Comparison of ENCODE assay signal across 1 cellular context in genomic region chr21:33588485-33589335, GRCh38.
TF ChIP-seq lines count a peak whose summit lies in the region.

A gene with protein sequence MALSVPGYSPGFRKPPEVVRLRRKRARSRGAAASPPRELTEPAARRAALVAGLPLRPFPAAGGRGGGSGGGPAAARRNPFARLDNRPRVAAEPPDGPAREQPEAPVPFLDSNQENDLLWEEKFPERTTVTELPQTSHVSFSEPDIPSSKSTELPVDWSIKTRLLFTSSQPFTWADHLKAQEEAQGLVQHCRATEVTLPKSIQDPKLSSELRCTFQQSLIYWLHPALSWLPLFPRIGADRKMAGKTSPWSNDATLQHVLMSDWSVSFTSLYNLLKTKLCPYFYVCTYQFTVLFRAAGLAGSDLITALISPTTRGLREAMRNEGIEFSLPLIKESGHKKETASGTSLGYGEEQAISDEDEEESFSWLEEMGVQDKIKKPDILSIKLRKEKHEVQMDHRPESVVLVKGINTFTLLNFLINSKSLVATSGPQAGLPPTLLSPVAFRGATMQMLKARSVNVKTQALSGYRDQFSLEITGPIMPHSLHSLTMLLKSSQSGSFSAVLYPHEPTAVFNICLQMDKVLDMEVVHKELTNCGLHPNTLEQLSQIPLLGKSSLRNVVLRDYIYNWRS (minus strand): TSS chr21:33588684. CDS start chr21:33588641, 43 bp downstream.

TF ChIP-seq in HepG2, 621 proteins besides CTCF, POLR2A, EP300 and RAD21 (continued from another document and continues in another):
- TF ChIP-seq CEBPZ (IDR thresholded peaks at IDR 0.05; ENCODE audit: low read length): no peak
- TF ChIP-seq MIER2 (CRISPR knock-in tag; IDR thresholded peaks at IDR 0.05): no peak
- no peak for TF ChIP-seq FOXO1 (CRISPR knock-in tag; IDR thresholded peaks at IDR 0.05)
- TF ChIP-seq ZBTB1 (CRISPR knock-in tag; IDR thresholded peaks at IDR 0.05; ENCODE audit: borderline replicate concordance): no peak
- TF ChIP-seq ZNF44 (CRISPR knock-in tag; IDR thresholded peaks at IDR 0.05): no peak; the same call in 1 of the 2 replicates
- TF ChIP-seq, protein P1, sequence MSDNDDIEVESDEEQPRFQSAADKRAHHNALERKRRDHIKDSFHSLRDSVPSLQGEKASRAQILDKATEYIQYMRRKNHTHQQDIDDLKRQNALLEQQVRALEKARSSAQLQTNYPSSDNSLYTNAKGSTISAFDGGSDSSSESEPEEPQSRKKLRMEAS (IDR thresholded peaks at IDR 0.05): no peak; the same call in none of the 2 replicates
- TF ChIP-seq, protein P2, sequence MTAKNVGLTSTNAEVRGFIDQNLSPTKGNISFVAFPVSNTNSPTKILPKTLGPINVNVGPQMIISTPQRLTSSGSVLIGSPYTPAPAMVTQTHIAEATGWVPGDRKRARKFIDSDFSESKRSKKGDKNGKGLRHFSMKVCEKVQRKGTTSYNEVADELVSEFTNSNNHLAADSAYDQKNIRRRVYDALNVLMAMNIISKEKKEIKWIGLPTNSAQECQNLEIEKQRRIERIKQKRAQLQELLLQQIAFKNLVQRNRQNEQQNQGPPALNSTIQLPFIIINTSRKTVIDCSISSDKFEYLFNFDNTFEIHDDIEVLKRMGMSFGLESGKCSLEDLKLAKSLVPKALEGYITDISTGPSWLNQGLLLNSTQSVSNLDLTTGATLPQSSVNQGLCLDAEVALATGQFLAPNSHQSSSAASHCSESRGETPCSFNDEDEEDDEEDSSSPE (CRISPR knock-in tag; IDR thresholded peaks at IDR 0.05): peak; percentile 81
- no peak for TF ChIP-seq ADNP (CRISPR knock-in tag; IDR thresholded peaks at IDR 0.05)
- TF ChIP-seq MAF1 (CRISPR knock-in tag; IDR thresholded peaks at IDR 0.05; ENCODE audit: borderline replicate concordance): no peak
- TF ChIP-seq MYNN (CRISPR knock-in tag; IDR thresholded peaks at IDR 0.05; ENCODE audit: low read depth): no peak
- peak; percentile 20 for TF ChIP-seq ZNF407 (CRISPR knock-in tag; IDR thresholded peaks at IDR 0.05; ENCODE audit: not compliant biosample characterization)
- TF ChIP-seq KDM1A (CRISPR knock-in tag; IDR thresholded peaks at IDR 0.05): 0 out of 2 replicates have a peak, but pooled peaks have one; percentile 25
- TF ChIP-seq ZNF3 (CRISPR knock-in tag; IDR thresholded peaks at IDR 0.05): no peak
- peak; percentile 86 for TF ChIP-seq POLR2G (IDR thresholded peaks at IDR 0.05; ENCODE audit: low read depth, low read length)
- no peak for TF ChIP-seq RBM39 (IDR thresholded peaks at IDR 0.05; ENCODE audit: low read depth, low read length, poor library complexity, severe bottlenecking)
- TF ChIP-seq, protein P3, sequence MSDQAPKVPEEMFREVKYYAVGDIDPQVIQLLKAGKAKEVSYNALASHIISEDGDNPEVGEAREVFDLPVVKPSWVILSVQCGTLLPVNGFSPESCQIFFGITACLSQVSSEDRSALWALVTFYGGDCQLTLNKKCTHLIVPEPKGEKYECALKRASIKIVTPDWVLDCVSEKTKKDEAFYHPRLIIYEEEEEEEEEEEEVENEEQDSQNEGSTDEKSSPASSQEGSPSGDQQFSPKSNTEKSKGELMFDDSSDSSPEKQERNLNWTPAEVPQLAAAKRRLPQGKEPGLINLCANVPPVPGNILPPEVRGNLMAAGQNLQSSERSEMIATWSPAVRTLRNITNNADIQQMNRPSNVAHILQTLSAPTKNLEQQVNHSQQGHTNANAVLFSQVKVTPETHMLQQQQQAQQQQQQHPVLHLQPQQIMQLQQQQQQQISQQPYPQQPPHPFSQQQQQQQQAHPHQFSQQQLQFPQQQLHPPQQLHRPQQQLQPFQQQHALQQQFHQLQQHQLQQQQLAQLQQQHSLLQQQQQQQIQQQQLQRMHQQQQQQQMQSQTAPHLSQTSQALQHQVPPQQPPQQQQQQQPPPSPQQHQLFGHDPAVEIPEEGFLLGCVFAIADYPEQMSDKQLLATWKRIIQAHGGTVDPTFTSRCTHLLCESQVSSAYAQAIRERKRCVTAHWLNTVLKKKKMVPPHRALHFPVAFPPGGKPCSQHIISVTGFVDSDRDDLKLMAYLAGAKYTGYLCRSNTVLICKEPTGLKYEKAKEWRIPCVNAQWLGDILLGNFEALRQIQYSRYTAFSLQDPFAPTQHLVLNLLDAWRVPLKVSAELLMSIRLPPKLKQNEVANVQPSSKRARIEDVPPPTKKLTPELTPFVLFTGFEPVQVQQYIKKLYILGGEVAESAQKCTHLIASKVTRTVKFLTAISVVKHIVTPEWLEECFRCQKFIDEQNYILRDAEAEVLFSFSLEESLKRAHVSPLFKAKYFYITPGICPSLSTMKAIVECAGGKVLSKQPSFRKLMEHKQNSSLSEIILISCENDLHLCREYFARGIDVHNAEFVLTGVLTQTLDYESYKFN (CRISPR knock-in tag; conservative IDR thresholded peaks at IDR 0.05): peak; percentile 75
- no peak for TF ChIP-seq DR1 (CRISPR knock-in tag; IDR thresholded peaks at IDR 0.05)
- TF ChIP-seq SNRNP70 (IDR thresholded peaks at IDR 0.05; ENCODE audit: low read depth, low read length): no peak
- TF ChIP-seq, protein P4, sequence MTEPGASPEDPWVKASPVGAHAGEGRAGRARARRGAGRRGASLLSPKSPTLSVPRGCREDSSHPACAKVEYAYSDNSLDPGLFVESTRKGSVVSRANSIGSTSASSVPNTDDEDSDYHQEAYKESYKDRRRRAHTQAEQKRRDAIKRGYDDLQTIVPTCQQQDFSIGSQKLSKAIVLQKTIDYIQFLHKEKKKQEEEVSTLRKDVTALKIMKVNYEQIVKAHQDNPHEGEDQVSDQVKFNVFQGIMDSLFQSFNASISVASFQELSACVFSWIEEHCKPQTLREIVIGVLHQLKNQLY (CRISPR knock-in tag; IDR thresholded peaks at IDR 0.05): no peak
- TF ChIP-seq, protein P5, sequence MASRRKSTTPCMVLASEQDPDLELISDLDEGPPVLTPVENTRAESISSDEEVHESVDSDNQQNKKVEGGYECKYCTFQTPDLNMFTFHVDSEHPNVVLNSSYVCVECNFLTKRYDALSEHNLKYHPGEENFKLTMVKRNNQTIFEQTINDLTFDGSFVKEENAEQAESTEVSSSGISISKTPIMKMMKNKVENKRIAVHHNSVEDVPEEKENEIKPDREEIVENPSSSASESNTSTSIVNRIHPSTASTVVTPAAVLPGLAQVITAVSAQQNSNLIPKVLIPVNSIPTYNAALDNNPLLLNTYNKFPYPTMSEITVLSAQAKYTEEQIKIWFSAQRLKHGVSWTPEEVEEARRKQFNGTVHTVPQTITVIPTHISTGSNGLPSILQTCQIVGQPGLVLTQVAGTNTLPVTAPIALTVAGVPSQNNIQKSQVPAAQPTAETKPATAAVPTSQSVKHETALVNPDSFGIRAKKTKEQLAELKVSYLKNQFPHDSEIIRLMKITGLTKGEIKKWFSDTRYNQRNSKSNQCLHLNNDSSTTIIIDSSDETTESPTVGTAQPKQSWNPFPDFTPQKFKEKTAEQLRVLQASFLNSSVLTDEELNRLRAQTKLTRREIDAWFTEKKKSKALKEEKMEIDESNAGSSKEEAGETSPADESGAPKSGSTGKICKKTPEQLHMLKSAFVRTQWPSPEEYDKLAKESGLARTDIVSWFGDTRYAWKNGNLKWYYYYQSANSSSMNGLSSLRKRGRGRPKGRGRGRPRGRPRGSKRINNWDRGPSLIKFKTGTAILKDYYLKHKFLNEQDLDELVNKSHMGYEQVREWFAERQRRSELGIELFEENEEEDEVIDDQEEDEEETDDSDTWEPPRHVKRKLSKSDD (CRISPR knock-in tag; IDR thresholded peaks at IDR 0.05; ENCODE audit: low read depth): peak; percentile 60; the same call in 1 of the 2 replicates
- peak; percentile 50 for TF ChIP-seq FOXA3 (CRISPR knock-in tag; IDR thresholded peaks at IDR 0.05)
- TF ChIP-seq, protein P6, sequence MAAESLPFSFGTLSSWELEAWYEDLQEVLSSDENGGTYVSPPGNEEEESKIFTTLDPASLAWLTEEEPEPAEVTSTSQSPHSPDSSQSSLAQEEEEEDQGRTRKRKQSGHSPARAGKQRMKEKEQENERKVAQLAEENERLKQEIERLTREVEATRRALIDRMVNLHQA (CRISPR knock-in tag; IDR thresholded peaks at IDR 0.05): no peak
- TF ChIP-seq ZSCAN25 (CRISPR knock-in tag; IDR thresholded peaks at IDR 0.05): peak; percentile 38; the same call in 1 of the 2 replicates
- TF ChIP-seq ZSCAN9 (CRISPR knock-in tag; IDR thresholded peaks at IDR 0.05; ENCODE audit: borderline replicate concordance): peak; percentile 36; the same call in 1 of the 2 replicates
- no peak for TF ChIP-seq ZSCAN22 (CRISPR knock-in tag; IDR thresholded peaks at IDR 0.05)
- no peak for TF ChIP-seq ZNF644 (CRISPR knock-in tag; IDR thresholded peaks at IDR 0.05; ENCODE audit: low read depth)
- TF ChIP-seq POGZ (CRISPR knock-in tag; IDR thresholded peaks at IDR 0.05): peak; percentile 38; the same call in 1 of the 2 replicates
- no peak for TF ChIP-seq GTF3A (CRISPR knock-in tag; conservative IDR thresholded peaks at IDR 0.05)
- no peak for TF ChIP-seq TOE1 (CRISPR knock-in tag; IDR thresholded peaks at IDR 0.05)
- TF ChIP-seq ZBTB42 (CRISPR knock-in tag; IDR thresholded peaks at IDR 0.05): no peak
- TF ChIP-seq ZNF17 (CRISPR knock-in tag; IDR thresholded peaks at IDR 0.05): no peak
- TF ChIP-seq, protein P7, sequence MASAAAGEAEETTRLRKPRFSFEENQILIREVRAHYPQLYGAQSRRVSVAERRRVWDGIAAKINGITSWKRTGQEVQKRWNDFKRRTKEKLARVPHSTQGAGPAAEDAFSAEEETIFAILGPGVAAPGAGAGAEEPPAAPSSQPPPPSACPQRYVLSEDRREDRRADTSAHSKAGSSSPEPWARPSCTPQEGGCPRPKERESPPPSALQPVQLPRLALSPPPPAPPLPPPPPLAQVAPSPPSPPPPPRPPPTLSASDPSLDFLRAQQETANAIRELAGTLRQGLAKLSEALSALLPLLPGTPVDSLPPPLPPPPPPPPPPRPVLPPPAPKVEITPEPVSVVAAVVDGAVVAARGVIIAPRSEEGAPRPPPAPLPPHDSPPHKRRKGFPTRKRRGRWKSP (CRISPR knock-in tag; IDR thresholded peaks at IDR 0.05): peak; percentile 73; the same call in 1 of the 2 replicates
- no peak for TF ChIP-seq RCOR2 (CRISPR knock-in tag; IDR thresholded peaks at IDR 0.05)
- TF ChIP-seq SALL1 (CRISPR knock-in tag; IDR thresholded peaks at IDR 0.05): peak; percentile 86
- no peak for TF ChIP-seq ZNF589 (CRISPR knock-in tag; conservative IDR thresholded peaks at IDR 0.05)
